1 cellular context compared by ENCODE assay signal in the genomic region with DNA sequence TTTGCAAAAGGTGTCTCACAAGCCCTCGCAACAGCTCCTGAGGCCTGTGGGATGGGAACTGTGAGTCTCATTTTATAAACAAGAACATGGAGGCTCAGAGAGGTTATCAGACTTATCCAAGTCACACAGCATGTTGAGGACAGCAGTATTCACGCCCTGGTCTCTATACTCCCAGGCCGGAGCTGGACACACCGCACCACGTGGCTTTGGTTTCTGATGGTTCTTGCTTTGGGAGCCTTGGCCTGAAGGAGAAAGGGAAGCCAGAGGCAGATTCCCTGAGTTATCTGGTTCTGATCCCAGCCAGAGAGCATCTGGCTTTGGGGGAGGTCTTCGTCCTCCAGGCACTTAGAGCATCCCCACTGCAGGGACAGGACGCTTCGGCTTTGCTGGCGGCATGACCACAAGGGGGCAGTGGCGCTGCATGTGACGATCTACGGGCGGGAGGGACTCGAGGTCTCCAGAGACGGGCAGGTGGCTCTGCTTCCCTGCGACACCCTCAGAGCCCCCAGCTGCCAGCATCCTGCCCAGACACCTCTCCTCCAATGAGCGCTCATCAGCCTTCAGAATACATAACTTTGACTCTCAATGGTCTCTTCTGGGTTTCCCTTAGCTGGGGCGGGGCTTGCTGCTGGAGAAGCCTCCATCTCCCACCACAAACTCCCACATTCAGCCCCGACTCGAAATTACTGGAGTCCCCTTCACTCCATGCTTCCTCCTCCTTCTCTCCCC.
TF ChIP-seq lines count a peak whose summit lies in the region.

No MANE protein-coding gene starts in this region.

TF ChIP-seq in K562, 482 proteins besides CTCF, POLR2A, EP300 and RAD21 (continued from another document and continues in another):
- TF ChIP-seq, protein P1, sequence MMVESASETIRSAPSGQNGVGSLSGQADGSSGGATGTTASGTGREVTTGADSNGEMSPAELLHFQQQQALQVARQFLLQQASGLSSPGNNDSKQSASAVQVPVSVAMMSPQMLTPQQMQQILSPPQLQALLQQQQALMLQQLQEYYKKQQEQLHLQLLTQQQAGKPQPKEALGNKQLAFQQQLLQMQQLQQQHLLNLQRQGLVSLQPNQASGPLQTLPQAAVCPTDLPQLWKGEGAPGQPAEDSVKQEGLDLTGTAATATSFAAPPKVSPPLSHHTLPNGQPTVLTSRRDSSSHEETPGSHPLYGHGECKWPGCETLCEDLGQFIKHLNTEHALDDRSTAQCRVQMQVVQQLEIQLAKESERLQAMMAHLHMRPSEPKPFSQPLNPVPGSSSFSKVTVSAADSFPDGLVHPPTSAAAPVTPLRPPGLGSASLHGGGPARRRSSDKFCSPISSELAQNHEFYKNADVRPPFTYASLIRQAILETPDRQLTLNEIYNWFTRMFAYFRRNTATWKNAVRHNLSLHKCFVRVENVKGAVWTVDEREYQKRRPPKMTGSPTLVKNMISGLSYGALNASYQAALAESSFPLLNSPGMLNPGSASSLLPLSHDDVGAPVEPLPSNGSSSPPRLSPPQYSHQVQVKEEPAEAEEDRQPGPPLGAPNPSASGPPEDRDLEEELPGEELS (CRISPR knock-in tag; IDR thresholded peaks at IDR 0.05; ENCODE audit: borderline replicate concordance): no peak
- TF ChIP-seq, protein P2, sequence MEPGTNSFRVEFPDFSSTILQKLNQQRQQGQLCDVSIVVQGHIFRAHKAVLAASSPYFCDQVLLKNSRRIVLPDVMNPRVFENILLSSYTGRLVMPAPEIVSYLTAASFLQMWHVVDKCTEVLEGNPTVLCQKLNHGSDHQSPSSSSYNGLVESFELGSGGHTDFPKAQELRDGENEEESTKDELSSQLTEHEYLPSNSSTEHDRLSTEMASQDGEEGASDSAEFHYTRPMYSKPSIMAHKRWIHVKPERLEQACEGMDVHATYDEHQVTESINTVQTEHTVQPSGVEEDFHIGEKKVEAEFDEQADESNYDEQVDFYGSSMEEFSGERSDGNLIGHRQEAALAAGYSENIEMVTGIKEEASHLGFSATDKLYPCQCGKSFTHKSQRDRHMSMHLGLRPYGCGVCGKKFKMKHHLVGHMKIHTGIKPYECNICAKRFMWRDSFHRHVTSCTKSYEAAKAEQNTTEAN (CRISPR knock-in tag; IDR thresholded peaks at IDR 0.05): no peak
- TF ChIP-seq TAF15 (IDR thresholded peaks at IDR 0.05; ENCODE audit: low read depth, low read length) (no peak), SIX5 (IDR thresholded peaks at IDR 0.05; ENCODE audit: borderline replicate concordance in 1 of 2, insufficient read depth in 1 of 2, low read depth in 1 of 2, low read length in 2 of 2) (no peak), ADNP (tag; IDR thresholded peaks at IDR 0.05) (no peak), RAD51 (IDR thresholded peaks at IDR 0.05; ENCODE audit: borderline replicate concordance, low read depth) (peak; percentile 73), SRSF3 (IDR thresholded peaks at IDR 0.05; ENCODE audit: insufficient read depth, low read length) (no peak), FOXK1 (CRISPR knock-in tag; IDR thresholded peaks at IDR 0.05; ENCODE audit: borderline replicate concordance) (no peak), RCOR1 (IDR thresholded peaks at IDR 0.05; ENCODE audit: borderline replicate concordance in 1 of 2, low read depth in 2 of 2, low read length in 2 of 2) (peak in 1 of 2 experiments; percentile 54; a peak in 1 of 4 replicates)
- TF ChIP-seq, protein P3, sequence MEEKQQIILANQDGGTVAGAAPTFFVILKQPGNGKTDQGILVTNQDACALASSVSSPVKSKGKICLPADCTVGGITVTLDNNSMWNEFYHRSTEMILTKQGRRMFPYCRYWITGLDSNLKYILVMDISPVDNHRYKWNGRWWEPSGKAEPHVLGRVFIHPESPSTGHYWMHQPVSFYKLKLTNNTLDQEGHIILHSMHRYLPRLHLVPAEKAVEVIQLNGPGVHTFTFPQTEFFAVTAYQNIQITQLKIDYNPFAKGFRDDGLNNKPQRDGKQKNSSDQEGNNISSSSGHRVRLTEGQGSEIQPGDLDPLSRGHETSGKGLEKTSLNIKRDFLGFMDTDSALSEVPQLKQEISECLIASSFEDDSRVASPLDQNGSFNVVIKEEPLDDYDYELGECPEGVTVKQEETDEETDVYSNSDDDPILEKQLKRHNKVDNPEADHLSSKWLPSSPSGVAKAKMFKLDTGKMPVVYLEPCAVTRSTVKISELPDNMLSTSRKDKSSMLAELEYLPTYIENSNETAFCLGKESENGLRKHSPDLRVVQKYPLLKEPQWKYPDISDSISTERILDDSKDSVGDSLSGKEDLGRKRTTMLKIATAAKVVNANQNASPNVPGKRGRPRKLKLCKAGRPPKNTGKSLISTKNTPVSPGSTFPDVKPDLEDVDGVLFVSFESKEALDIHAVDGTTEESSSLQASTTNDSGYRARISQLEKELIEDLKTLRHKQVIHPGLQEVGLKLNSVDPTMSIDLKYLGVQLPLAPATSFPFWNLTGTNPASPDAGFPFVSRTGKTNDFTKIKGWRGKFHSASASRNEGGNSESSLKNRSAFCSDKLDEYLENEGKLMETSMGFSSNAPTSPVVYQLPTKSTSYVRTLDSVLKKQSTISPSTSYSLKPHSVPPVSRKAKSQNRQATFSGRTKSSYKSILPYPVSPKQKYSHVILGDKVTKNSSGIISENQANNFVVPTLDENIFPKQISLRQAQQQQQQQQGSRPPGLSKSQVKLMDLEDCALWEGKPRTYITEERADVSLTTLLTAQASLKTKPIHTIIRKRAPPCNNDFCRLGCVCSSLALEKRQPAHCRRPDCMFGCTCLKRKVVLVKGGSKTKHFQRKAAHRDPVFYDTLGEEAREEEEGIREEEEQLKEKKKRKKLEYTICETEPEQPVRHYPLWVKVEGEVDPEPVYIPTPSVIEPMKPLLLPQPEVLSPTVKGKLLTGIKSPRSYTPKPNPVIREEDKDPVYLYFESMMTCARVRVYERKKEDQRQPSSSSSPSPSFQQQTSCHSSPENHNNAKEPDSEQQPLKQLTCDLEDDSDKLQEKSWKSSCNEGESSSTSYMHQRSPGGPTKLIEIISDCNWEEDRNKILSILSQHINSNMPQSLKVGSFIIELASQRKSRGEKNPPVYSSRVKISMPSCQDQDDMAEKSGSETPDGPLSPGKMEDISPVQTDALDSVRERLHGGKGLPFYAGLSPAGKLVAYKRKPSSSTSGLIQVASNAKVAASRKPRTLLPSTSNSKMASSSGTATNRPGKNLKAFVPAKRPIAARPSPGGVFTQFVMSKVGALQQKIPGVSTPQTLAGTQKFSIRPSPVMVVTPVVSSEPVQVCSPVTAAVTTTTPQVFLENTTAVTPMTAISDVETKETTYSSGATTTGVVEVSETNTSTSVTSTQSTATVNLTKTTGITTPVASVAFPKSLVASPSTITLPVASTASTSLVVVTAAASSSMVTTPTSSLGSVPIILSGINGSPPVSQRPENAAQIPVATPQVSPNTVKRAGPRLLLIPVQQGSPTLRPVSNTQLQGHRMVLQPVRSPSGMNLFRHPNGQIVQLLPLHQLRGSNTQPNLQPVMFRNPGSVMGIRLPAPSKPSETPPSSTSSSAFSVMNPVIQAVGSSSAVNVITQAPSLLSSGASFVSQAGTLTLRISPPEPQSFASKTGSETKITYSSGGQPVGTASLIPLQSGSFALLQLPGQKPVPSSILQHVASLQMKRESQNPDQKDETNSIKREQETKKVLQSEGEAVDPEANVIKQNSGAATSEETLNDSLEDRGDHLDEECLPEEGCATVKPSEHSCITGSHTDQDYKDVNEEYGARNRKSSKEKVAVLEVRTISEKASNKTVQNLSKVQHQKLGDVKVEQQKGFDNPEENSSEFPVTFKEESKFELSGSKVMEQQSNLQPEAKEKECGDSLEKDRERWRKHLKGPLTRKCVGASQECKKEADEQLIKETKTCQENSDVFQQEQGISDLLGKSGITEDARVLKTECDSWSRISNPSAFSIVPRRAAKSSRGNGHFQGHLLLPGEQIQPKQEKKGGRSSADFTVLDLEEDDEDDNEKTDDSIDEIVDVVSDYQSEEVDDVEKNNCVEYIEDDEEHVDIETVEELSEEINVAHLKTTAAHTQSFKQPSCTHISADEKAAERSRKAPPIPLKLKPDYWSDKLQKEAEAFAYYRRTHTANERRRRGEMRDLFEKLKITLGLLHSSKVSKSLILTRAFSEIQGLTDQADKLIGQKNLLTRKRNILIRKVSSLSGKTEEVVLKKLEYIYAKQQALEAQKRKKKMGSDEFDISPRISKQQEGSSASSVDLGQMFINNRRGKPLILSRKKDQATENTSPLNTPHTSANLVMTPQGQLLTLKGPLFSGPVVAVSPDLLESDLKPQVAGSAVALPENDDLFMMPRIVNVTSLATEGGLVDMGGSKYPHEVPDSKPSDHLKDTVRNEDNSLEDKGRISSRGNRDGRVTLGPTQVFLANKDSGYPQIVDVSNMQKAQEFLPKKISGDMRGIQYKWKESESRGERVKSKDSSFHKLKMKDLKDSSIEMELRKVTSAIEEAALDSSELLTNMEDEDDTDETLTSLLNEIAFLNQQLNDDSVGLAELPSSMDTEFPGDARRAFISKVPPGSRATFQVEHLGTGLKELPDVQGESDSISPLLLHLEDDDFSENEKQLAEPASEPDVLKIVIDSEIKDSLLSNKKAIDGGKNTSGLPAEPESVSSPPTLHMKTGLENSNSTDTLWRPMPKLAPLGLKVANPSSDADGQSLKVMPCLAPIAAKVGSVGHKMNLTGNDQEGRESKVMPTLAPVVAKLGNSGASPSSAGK (IDR thresholded peaks at IDR 0.05): peak; percentile 92
- TF ChIP-seq, protein P4, sequence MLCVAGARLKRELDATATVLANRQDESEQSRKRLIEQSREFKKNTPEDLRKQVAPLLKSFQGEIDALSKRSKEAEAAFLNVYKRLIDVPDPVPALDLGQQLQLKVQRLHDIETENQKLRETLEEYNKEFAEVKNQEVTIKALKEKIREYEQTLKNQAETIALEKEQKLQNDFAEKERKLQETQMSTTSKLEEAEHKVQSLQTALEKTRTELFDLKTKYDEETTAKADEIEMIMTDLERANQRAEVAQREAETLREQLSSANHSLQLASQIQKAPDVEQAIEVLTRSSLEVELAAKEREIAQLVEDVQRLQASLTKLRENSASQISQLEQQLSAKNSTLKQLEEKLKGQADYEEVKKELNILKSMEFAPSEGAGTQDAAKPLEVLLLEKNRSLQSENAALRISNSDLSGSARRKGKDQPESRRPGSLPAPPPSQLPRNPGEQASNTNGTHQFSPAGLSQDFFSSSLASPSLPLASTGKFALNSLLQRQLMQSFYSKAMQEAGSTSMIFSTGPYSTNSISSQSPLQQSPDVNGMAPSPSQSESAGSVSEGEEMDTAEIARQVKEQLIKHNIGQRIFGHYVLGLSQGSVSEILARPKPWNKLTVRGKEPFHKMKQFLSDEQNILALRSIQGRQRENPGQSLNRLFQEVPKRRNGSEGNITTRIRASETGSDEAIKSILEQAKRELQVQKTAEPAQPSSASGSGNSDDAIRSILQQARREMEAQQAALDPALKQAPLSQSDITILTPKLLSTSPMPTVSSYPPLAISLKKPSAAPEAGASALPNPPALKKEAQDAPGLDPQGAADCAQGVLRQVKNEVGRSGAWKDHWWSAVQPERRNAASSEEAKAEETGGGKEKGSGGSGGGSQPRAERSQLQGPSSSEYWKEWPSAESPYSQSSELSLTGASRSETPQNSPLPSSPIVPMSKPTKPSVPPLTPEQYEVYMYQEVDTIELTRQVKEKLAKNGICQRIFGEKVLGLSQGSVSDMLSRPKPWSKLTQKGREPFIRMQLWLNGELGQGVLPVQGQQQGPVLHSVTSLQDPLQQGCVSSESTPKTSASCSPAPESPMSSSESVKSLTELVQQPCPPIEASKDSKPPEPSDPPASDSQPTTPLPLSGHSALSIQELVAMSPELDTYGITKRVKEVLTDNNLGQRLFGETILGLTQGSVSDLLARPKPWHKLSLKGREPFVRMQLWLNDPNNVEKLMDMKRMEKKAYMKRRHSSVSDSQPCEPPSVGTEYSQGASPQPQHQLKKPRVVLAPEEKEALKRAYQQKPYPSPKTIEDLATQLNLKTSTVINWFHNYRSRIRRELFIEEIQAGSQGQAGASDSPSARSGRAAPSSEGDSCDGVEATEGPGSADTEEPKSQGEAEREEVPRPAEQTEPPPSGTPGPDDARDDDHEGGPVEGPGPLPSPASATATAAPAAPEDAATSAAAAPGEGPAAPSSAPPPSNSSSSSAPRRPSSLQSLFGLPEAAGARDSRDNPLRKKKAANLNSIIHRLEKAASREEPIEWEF (CRISPR knock-in tag; IDR thresholded peaks at IDR 0.05): no peak
- TF ChIP-seq, protein P5, sequence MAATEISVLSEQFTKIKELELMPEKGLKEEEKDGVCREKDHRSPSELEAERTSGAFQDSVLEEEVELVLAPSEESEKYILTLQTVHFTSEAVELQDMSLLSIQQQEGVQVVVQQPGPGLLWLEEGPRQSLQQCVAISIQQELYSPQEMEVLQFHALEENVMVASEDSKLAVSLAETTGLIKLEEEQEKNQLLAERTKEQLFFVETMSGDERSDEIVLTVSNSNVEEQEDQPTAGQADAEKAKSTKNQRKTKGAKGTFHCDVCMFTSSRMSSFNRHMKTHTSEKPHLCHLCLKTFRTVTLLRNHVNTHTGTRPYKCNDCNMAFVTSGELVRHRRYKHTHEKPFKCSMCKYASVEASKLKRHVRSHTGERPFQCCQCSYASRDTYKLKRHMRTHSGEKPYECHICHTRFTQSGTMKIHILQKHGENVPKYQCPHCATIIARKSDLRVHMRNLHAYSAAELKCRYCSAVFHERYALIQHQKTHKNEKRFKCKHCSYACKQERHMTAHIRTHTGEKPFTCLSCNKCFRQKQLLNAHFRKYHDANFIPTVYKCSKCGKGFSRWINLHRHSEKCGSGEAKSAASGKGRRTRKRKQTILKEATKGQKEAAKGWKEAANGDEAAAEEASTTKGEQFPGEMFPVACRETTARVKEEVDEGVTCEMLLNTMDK (IDR thresholded peaks at IDR 0.05; ENCODE audit: borderline replicate concordance, insufficient read depth, low read depth, low read length, poor library complexity, severe bottlenecking): peak; percentile 40
- TF ChIP-seq, protein P6, sequence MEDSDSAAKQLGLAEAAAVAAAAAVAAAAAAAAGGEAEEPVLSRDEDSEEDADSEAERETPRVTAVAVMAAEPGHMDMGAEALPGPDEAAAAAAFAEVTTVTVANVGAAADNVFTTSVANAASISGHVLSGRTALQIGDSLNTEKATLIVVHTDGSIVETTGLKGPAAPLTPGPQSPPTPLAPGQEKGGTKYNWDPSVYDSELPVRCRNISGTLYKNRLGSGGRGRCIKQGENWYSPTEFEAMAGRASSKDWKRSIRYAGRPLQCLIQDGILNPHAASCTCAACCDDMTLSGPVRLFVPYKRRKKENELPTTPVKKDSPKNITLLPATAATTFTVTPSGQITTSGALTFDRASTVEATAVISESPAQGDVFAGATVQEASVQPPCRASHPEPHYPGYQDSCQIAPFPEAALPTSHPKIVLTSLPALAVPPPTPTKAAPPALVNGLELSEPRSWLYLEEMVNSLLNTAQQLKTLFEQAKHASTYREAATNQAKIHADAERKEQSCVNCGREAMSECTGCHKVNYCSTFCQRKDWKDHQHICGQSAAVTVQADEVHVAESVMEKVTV (CRISPR knock-in tag; IDR thresholded peaks at IDR 0.05): peak; percentile 97
- TF ChIP-seq, protein P7, sequence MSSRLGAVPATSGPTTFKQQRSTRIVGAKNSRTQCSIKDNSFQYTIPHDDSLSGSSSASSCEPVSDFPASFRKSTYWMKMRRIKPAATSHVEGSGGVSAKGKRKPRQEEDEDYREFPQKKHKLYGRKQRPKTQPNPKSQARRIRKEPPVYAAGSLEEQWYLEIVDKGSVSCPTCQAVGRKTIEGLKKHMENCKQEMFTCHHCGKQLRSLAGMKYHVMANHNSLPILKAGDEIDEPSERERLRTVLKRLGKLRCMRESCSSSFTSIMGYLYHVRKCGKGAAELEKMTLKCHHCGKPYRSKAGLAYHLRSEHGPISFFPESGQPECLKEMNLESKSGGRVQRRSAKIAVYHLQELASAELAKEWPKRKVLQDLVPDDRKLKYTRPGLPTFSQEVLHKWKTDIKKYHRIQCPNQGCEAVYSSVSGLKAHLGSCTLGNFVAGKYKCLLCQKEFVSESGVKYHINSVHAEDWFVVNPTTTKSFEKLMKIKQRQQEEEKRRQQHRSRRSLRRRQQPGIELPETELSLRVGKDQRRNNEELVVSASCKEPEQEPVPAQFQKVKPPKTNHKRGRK (tag; IDR thresholded peaks at IDR 0.05): no peak
